In the genomic region with DNA sequence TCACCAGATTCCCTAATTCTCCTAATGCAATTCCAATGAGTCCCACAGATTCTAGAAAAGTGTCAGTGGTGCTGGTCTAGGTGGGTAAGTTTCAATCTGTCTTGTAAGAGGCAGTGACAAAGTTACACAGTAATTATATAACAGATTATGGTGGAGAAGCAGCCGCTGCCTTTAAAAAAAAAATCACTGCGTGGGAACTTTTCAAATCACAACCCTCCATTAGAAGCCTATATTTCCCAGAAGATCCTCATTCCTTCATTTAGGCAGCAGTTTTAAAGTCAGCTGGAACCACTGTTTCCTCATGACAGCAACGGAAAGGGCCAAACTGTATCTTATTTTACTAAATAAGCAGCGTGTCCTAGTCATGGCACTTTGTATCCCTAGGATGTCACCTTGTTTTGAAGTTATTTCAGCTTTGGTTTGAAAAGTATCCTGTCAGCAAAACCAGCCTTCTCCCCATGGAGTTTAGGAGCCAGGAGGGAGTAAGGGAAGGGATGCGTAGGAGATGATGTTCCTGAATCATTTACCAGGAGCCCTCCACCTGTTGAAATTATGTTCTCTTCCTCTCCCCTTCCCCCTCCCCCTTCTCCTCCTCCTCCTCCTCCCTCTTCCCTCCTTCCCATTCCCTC, we compare ENCODE assay signal across 25 cellular contexts. TPM values are rescaled to one million over a fixed set of nuclear protein-coding genes. Genes with fewer than 3 reads are reported as not detected.
A peak's percentile ranks its signal among the peaks of the same experiment; 100 is the strongest.
DNase-seq lines count a peak whose midpoint lies in the region; ATAC-seq, FAIRE-seq and TF ChIP-seq lines count a peak whose summit lies in the region.
"Had no signal": no experiment of that assay in that cellular context is flagged by ENCODE, and none has a peak within 500 bp of the region (broad histone marks: within the 10 kb centered on the region; RNA-seq: fewer than 3 reads in every experiment).

No MANE protein-coding gene starts in this region.

- H3K9me3 Mint-ChIP-seq in nephron (no peaks in the 10 kb centered on the region), type B pancreatic cell (peaks cover 6% of the 10 kb centered on the region)
- H3K9me3 Mint-ChIP-seq: CD8-positive, alpha-beta memory T cell had no signal

- H2AFZ ChIP-seq in HepG2 (ENCODE audit: low read length) (no peak overlapping the region), MM.1S (ENCODE audit: low read length) (no peak overlapping the region)

- no peaks in the 10 kb centered on the region for H3K36me3 ChIP-seq in HepG2 (replicated peaks in 1 of 2; ENCODE audit: control insufficient read depth in 1 of 2, insufficient read depth in 2 of 2, low read length in 2 of 2)
- no peaks in the 10 kb centered on the region for H3K36me3 ChIP-seq in MM.1S (replicated peaks; ENCODE audit: insufficient read depth, low read length)
- H3K36me3 ChIP-seq: BE2C, HAP-1 had no signal

- DNase-seq in HepG2 (ENCODE audit: low spot score) (no peak), type B pancreatic cell (ENCODE audit: extremely low spot score, unreplicated experiment) (no peak), OCI-M2 (lab: John Stamatoyannopoulos, UW; ENCODE audit: unreplicated experiment) (no peak), MM.1S (no peak), SHP77 (lab: John Stamatoyannopoulos, UW) (no peak)
- DNase-seq: ACHN; BE2C; CD8-positive, alpha-beta memory T cell; DMS53; GOT3; KBM-7; NCI-H1105 treated with DMSO at 0.1 percent for 48 hours; NCI-H146; NCI-H1930; NCI-H2107; NCI-H446 treated with DMSO at 0.1 percent for 48 hours; NCI-H526; SHP77 treated with DMSO at 0.1 percent for 48 hours; T-helper 1 cell had no signal

- no peaks in the 10 kb centered on the region for H3K9me2 ChIP-seq in MM.1S (replicated peaks; ENCODE audit: insufficient read depth, low read length)

- H3K4me1 ChIP-seq in HepG2 (ENCODE audit: insufficient read depth, low read length) (peaks cover 100% of the 10 kb centered on the region), MM.1S (ENCODE audit: low read length) (no peaks in the 10 kb centered on the region)
- H3K4me1 ChIP-seq: HAP-1 had no signal

- no TSS peak for BruUV-seq in HepG2 (replicated peaks; lab: Mats Ljungman, UMichigan)

- ATAC-seq in HepG2: no peak
- ATAC-seq: Panc1 had no signal

- intact Hi-C loops in HepG2 (cut with micrococcal nuclease; ENCODE audit: unreplicated experiment): loop anchor here (5.0 kb wide), 1 partner anchor 147 kb away; the partner anchor contains the start of gene POC1B

- POLR2A ChIA-PET in HepG2 (lab: Yijun Ruan, JAX): interaction anchor here (0.9 to 17.8 kb wide), 10 partner anchors 11 to 72 kb away, joined by 3 to 430 read pairs (median 4); partner anchors contain the start of gene DUSP6

- no peaks in the 10 kb centered on the region for H3K79me2 ChIP-seq in HepG2 (ENCODE audit: insufficient read depth, low read length)
- no peaks in the 10 kb centered on the region for H3K79me2 ChIP-seq in MM.1S (ENCODE audit: low read length)

- no peaks in the 10 kb centered on the region for H3F3A ChIP-seq in MM.1S (ENCODE audit: insufficient read depth, low read length)

- no peak for TF ChIP-seq POLR2A in HepG2 (IDR thresholded peaks at IDR 0.05; ENCODE audit: insufficient read depth in 1 of 2, low read depth in 2 of 2, low read length in 2 of 2)

- H3K9me3 ChIP-seq in HepG2 (ENCODE audit: low read length) (no peaks in the 10 kb centered on the region), MM.1S (replicated peaks; ENCODE audit: insufficient read depth, low read length) (no peaks in the 10 kb centered on the region)
- H3K9me3 ChIP-seq: BE2C, HAP-1 had no signal

- no peak overlapping the region for H3K4me3 Mint-ChIP-seq in nephron
- no peak overlapping the region for H3K4me3 Mint-ChIP-seq in type B pancreatic cell
- H3K4me3 Mint-ChIP-seq: CD14-positive monocyte; CD8-positive, alpha-beta memory T cell had no signal

- peak overlapping the region; percentile 86 to 96 (median 88) for H3K27ac Mint-ChIP-seq in nephron
- H3K27ac Mint-ChIP-seq in type B pancreatic cell: peak overlapping the region; percentile 73
- H3K27ac Mint-ChIP-seq: CD8-positive, alpha-beta memory T cell had no signal

- no peak for FAIRE-seq in HepG2 (lab: Jason Lieb, UNC)

- H3K27me3 Mint-ChIP-seq in nephron (ENCODE audit: low read depth) (no peaks in the 10 kb centered on the region), type B pancreatic cell (no peaks in the 10 kb centered on the region)

- H3K27ac ChIP-seq in VCaP (peak overlapping the region; percentile 94; the same call in 1 of the 2 replicates), HepG2 (ENCODE audit: extremely low read length, insufficient read depth, low read length) (peak overlapping the region; percentile 61), MM.1S (ENCODE audit: low read length) (no peak overlapping the region)
- H3K27ac ChIP-seq: RWPE1 had no signal

- peak overlapping the region; percentile 13; the same call in 1 of the 2 replicates for H3K9ac ChIP-seq in HepG2 (ENCODE audit: insufficient read depth, low read depth, low read length)
- H3K9ac ChIP-seq in MM.1S (ENCODE audit: low read length): no peak overlapping the region

- CTCF ChIA-PET in HepG2 (lab: Yijun Ruan, JAX; ENCODE audit: low intra/inter-chr PET ratio, low total read pairs): no interaction called here

- no peak for TF ChIP-seq RAD21 in HepG2 (CRISPR knock-in tag; IDR thresholded peaks at IDR 0.05)

- H3K36me3 Mint-ChIP-seq in nephron (ENCODE audit: low read depth): peaks cover 4% of the 10 kb centered on the region
- peaks cover 5% of the 10 kb centered on the region for H3K36me3 Mint-ChIP-seq in type B pancreatic cell
- H3K36me3 Mint-ChIP-seq: CD14-positive monocyte had no signal

- peak overlapping the region; percentile 20 to 45 (median 24); a peak in 2 of 6 replicates for H3K4me3 ChIP-seq in HepG2 (replicated peaks in 1 of 3; ENCODE audit: insufficient read depth in 1 of 3, low read depth in 2 of 3, low read length in 3 of 3)
- H3K4me3 ChIP-seq in MM.1S (ENCODE audit: low read length): no peak overlapping the region
- H3K4me3 ChIP-seq: HAP-1 had no signal

- TF ChIP-seq EP300 in HepG2 (IDR thresholded peaks at IDR 0.05; ENCODE audit: low read depth in 2 of 2, low read length in 2 of 2) (no peak), HepG2 (CRISPR knock-in tag; IDR thresholded peaks at IDR 0.05; ENCODE audit: borderline replicate concordance) (no peak)

- in situ Hi-C loops in HepG2 (cut with HindIII; ENCODE audit: extremely low pct_ligation_motif_present, low pct_unique_long_range_greater_than_20kb): no loop called here

- H3K27me3 ChIP-seq in HepG2 (ENCODE audit: control insufficient read depth in 1 of 2, insufficient read depth in 2 of 2, low read length in 2 of 2) (no peaks in the 10 kb centered on the region), MM.1S (replicated peaks; ENCODE audit: insufficient read depth, low read length) (no peaks in the 10 kb centered on the region)
- H3K27me3 ChIP-seq: BE2C had no signal

- H3K4me1 Mint-ChIP-seq in nephron: peaks cover 38% of the 10 kb centered on the region
- peaks cover 33% of the 10 kb centered on the region for H3K4me1 Mint-ChIP-seq in type B pancreatic cell (ENCODE audit: unreplicated experiment)

- TF ChIP-seq CTCF in VCaP (conservative IDR thresholded peaks at IDR 0.05): no peak
- TF ChIP-seq CTCF in HepG2 (CRISPR knock-in tag; IDR thresholded peaks at IDR 0.05): no peak
- no peak for TF ChIP-seq CTCF in nephron (IDR thresholded peaks at IDR 0.05; ENCODE audit: unreplicated experiment in 3 of 3)
- TF ChIP-seq CTCF in type B pancreatic cell (conservative IDR thresholded peaks at IDR 0.05): no peak
- TF ChIP-seq CTCF in MM.1S (IDR thresholded peaks at IDR 0.05; ENCODE audit: low read length): no peak

- WGBS in HepG2 (ENCODE audit: low lambda C conversion rate): 35% methylated on average over 5 of the region's 5 CpGs

- H4K20me1 ChIP-seq in HepG2 (ENCODE audit: insufficient read depth, low read length) (no peaks in the 10 kb centered on the region), MM.1S (ENCODE audit: insufficient read depth, low read length) (no peaks in the 10 kb centered on the region)

- H3K4me2 ChIP-seq in HepG2 (ENCODE audit: low read depth, low read length) (peak overlapping the region; percentile 70), MM.1S (ENCODE audit: low read depth, low read length) (no peak overlapping the region)

TF ChIP-seq in HepG2, 621 proteins besides CTCF, POLR2A, EP300 and RAD21 (continues in another document):
- 0 out of 2 replicates have a peak, but pooled peaks have one; percentile 8 for TF ChIP-seq POLR2G (IDR thresholded peaks at IDR 0.05; ENCODE audit: low read depth, low read length)

RNA-seq across cellular contexts. Expression of gene DUSP6, which starts 27.7 kb away (rescaled TPM):
- total RNA-seq in HepG2 (2016; rRNA removed; fragmentation: Illumina TruSeq; extraction: Trizol) (37.0 and 40.9 TPM in 2 replicates), type B pancreatic cell (ENCODE audit: low replicate concordance) (43.0 TPM in 2 replicates)
- total RNA-seq in HepG2 (2016; cell fraction: cytosol; rRNA removed; fragmentation: Illumina TruSeq; extraction: Trizol; ENCODE audit: low read depth): 4.4 and 4.7 TPM in 2 replicates
- 36.2 and 41.6 TPM in 2 replicates for total RNA-seq in HepG2 (2016; cell fraction: insoluble cytoplasmic fraction; rRNA removed; fragmentation: Illumina TruSeq; extraction: Trizol)
- 13.7 and 14.2 TPM in 2 replicates for total RNA-seq in HepG2 (2016; cell fraction: membrane; rRNA removed; fragmentation: Illumina TruSeq; extraction: Trizol)
- 52.5 and 56.1 TPM in 2 replicates for total RNA-seq in HepG2 (2016; cell fraction: nucleus; rRNA removed; fragmentation: Illumina TruSeq; extraction: Trizol)
- polyA plus RNA-seq in HepG2 (2011; rRNA removed): 161 and 175 TPM in 2 replicates
- 140 and 159 TPM in 2 replicates for polyA plus RNA-seq in HepG2 (2011; cell fraction: cytosol; rRNA removed)
- polyA plus RNA-seq in HepG2 (2011; cell fraction: nucleus; rRNA removed): 198 and 204 TPM in 2 replicates
- 101 and 134 TPM in 2 replicates for polyA plus RNA-seq in HepG2 (2012)
- 1.2 and 1.4 TPM in 2 replicates for polyA plus RNA-seq in HepG2 (2016; cell fraction: cytosol; fragmentation: Illumina TruSeq; extraction: Trizol; ENCODE audit: low read depth)
- 31.8 and 35.1 TPM in 2 replicates for polyA plus RNA-seq in HepG2 (2016; cell fraction: insoluble cytoplasmic fraction; fragmentation: Illumina TruSeq; extraction: Trizol; ENCODE audit: low read depth)
- 4.5 and 5.5 TPM in 2 replicates for polyA plus RNA-seq in HepG2 (2016; cell fraction: membrane; fragmentation: Illumina TruSeq; extraction: Trizol; ENCODE audit: low read depth)
- 62.5 and 77.8 TPM in 2 replicates for polyA plus RNA-seq in HepG2 (2016; cell fraction: nucleus; fragmentation: Illumina TruSeq; extraction: Trizol; ENCODE audit: insufficient read depth, low read depth)
- 3.5 and 736 TPM in 2 replicates for polyA minus RNA-seq in HepG2 (2011; rRNA and poly(A)+ RNA removed; ENCODE audit: low replicate concordance)
- 161 and 182 TPM in 2 replicates for polyA minus RNA-seq in HepG2 (2011; cell fraction: cytosol; rRNA and poly(A)+ RNA removed)
- polyA minus RNA-seq in HepG2 (2011; cell fraction: nucleus; rRNA and poly(A)+ RNA removed): 194 and 220 TPM in 2 replicates
